21 cellular contexts compared by ENCODE assay signal in genomic region chr18:21998531-21998930, GRCh38.
A peak's percentile ranks its signal among the peaks of the same experiment; 100 is the strongest.
DNase-seq lines count a peak whose midpoint lies in the region; ATAC-seq, FAIRE-seq and TF ChIP-seq lines count a peak whose summit lies in the region.
"Had no signal": no experiment of that assay in that cellular context is flagged by ENCODE, and none has a peak within 500 bp of the region (broad histone marks: within the 10 kb centered on the region; RNA-seq: fewer than 3 reads in every experiment).

No MANE protein-coding gene starts in this region.

- H3K27me3 ChIP-seq in Caco-2 (replicated peaks; ENCODE audit: control insufficient read depth, insufficient read depth, low read length) (no peaks in the 10 kb centered on the region), hepatocyte (no peaks in the 10 kb centered on the region), small intestine (ENCODE audit: control insufficient read depth in 2 of 2, insufficient read depth in 2 of 2, low read length in 2 of 2) (no peaks in the 10 kb centered on the region), esophagus muscularis mucosa (no peaks in the 10 kb centered on the region)
- no peaks in the 10 kb centered on the region for H3K27me3 ChIP-seq in CD8-positive, alpha-beta memory T cell (ENCODE audit: insufficient read depth, low read length, poor library complexity, severe bottlenecking)

- TF ChIP-seq CTCF in Caco-2 (IDR thresholded peaks at IDR 0.05; ENCODE audit: insufficient read depth in 1 of 2, low read depth in 1 of 2, low read length in 1 of 2, severe bottlenecking in 1 of 2, unreplicated experiment in 1 of 2) (no peak), hepatocyte (IDR thresholded peaks at IDR 0.05; ENCODE audit: poor library complexity) (no peak), esophagus muscularis mucosa (IDR thresholded peaks at IDR 0.05) (no peak)

- peak overlapping the region; percentile 61 for H3K4me2 ChIP-seq in hepatocyte
- H3K4me2 ChIP-seq: A549 had no signal

- peak overlapping the region; percentile 96 for H3K27ac Mint-ChIP-seq in Caco-2 (ENCODE audit: unreplicated experiment)
- peak overlapping the region in 1 of 8 donors; percentile 59 for H3K27ac Mint-ChIP-seq in CD8-positive, alpha-beta memory T cell
- H3K27ac Mint-ChIP-seq: HFFc6 had no signal

- H3K9me3 ChIP-seq in Caco-2 = no peaks in the 10 kb centered on the region
- no peaks in the 10 kb centered on the region for H3K9me3 ChIP-seq in hepatocyte (ENCODE audit: low read depth)
- no peaks in the 10 kb centered on the region for H3K9me3 ChIP-seq in small intestine (ENCODE audit: control insufficient read depth, low read depth)
- H3K9me3 ChIP-seq in esophagus muscularis mucosa = no peaks in the 10 kb centered on the region
- no peaks in the 10 kb centered on the region for H3K9me3 ChIP-seq in CD8-positive, alpha-beta memory T cell (ENCODE audit: low read length)
- H3K9me3 ChIP-seq: A549 had no signal

- no peak for TF ChIP-seq EP300 in esophagus muscularis mucosa (IDR thresholded peaks at IDR 0.05)

- peak; percentile 92 for ATAC-seq in Right ventricle myocardium superior (ENCODE audit: poor library complexity)
- no peak for ATAC-seq in GM21619 (IDR thresholded peaks at IDR 0.05; ENCODE audit: unreplicated experiment)

- TF ChIP-seq POLR2A in esophagus muscularis mucosa (IDR thresholded peaks at IDR 0.05; ENCODE audit: low read depth) = no peak

- H3K4me3 ChIP-seq in Caco-2 (ENCODE audit: low read depth, low read length) = no peak overlapping the region
- no peak overlapping the region for H3K4me3 ChIP-seq in hepatocyte
- no peak overlapping the region for H3K4me3 ChIP-seq in small intestine (ENCODE audit: low read depth in 1 of 2, low read length in 2 of 2)
- H3K4me3 ChIP-seq in esophagus muscularis mucosa = no peak overlapping the region
- H3K4me3 ChIP-seq in CD8-positive, alpha-beta memory T cell (ENCODE audit: low read length) = no peak overlapping the region
- H3K4me3 ChIP-seq: A549 had no signal

- no TSS peak for BruUV-seq in Caco-2 (replicated peaks; lab: Mats Ljungman, UMichigan)

- H3K9me3 Mint-ChIP-seq in Caco-2 (ENCODE audit: unreplicated experiment) = no peaks in the 10 kb centered on the region
- H3K9me3 Mint-ChIP-seq in CD8-positive, alpha-beta memory T cell = peaks cover 0 to 2% (median 0%) of the 10 kb centered on the region in 5 donors
- H3K9me3 Mint-ChIP-seq: HFFc6 had no signal

- POLR2A ChIA-PET in Caco-2 (lab: Charles Lee) = interaction anchor here (0.7 to 1.5 kb wide), 3 partner anchors 21 to 50 kb away, joined by 4 to 6 read pairs (median 4); no protein-coding TSS in a partner anchor
- POLR2A ChIA-PET in CD8-positive, alpha-beta memory T cell (lab: Charles Lee) = interaction anchor here (0.9 kb wide), 1 partner anchor 13 kb away, joined by 4 read pairs; no protein-coding TSS in a partner anchor

- H3K36me3 Mint-ChIP-seq in Caco-2 (ENCODE audit: insufficient read depth, unreplicated experiment) = peaks cover 9% of the 10 kb centered on the region
- no peaks in the 10 kb centered on the region for H3K36me3 Mint-ChIP-seq in CD8-positive, alpha-beta memory T cell

- H3K79me2 ChIP-seq in hepatocyte = no peaks in the 10 kb centered on the region

- no peaks in the 10 kb centered on the region for H3K27me3 Mint-ChIP-seq in Caco-2 (ENCODE audit: insufficient read depth, unreplicated experiment)
- peaks cover 6 to 9% of the 10 kb centered on the region in 2 donors for H3K27me3 Mint-ChIP-seq in CD8-positive, alpha-beta memory T cell

- DNase-seq in Caco-2 = peak; percentile 69 to 88
- peak; percentile 70 for DNase-seq in Right ventricle myocardium superior
- DNase-seq in hepatocyte (ENCODE audit: low spot score) = peak; percentile 55
- peak; percentile 78 for DNase-seq in small intestine
- DNase-seq in esophagus muscularis mucosa (ENCODE audit: extremely low spot score) = no peak
- DNase-seq in CD8-positive, alpha-beta memory T cell = no peak
- no peak for DNase-seq in SHP77 treated with DMSO at 0.1 percent for 48 hours (lab: John Stamatoyannopoulos, UW)
- DNase-seq: DMS79, GOT3, HFFc6, KBM-7, NCI-H146, NCI-H2107, NCI-H226, NCI-H526 treated with DMSO at 0.1 percent for 48 hours, PC-3 had no signal

- WGBS in hepatocyte (ENCODE audit: low lambda C conversion rate, missing lambda C conversion rate) = 24% methylated on average over 9 of the region's 9 CpGs
- WGBS in small intestine, 3 donors = 25 to 66% (median 31%) methylated on average over 9 of the region's 9 CpGs
- 70% methylated on average over 9 of the region's 9 CpGs for WGBS in esophagus muscularis mucosa

- CTCF ChIA-PET in Caco-2 (lab: Charles Lee) = interaction anchor here (0.7 to 3.2 kb wide), 5 partner anchors 22 to 564 kb away, joined by 3 to 21 read pairs (median 5); no protein-coding TSS in a partner anchor
- CTCF ChIA-PET in CD8-positive, alpha-beta memory T cell (lab: Charles Lee) = interaction anchor here (1.0 to 4.0 kb wide), 7 partner anchors 12 to 571 kb away, joined by 3 to 22 read pairs (median 3); no protein-coding TSS in a partner anchor

- H3K4me1 Mint-ChIP-seq in Caco-2 (ENCODE audit: low read depth, unreplicated experiment) = peaks cover 56% of the 10 kb centered on the region
- peaks cover 4 to 6% (median 5%) of the 10 kb centered on the region in 3 donors for H3K4me1 Mint-ChIP-seq in CD8-positive, alpha-beta memory T cell

- H3K27ac ChIP-seq in hepatocyte (peak overlapping the region; percentile 92), small intestine (ENCODE audit: low read depth in 1 of 2, low read length in 1 of 2) (peak overlapping the region; percentile 59 to 62), esophagus muscularis mucosa (replicated peaks in 1 of 4) (no peak overlapping the region)
- H3K27ac ChIP-seq in CD8-positive, alpha-beta memory T cell (ENCODE audit: low read depth, low read length) = no peak overlapping the region
- H3K27ac ChIP-seq: A549, C4-2B had no signal

- H3K9me2 ChIP-seq in hepatocyte (replicated peaks; ENCODE audit: insufficient read depth) = no peaks in the 10 kb centered on the region

- peak overlapping the region; percentile 43 for H3K4me3 Mint-ChIP-seq in Caco-2 (ENCODE audit: unreplicated experiment)
- H3K4me3 Mint-ChIP-seq in CD8-positive, alpha-beta memory T cell = no peak overlapping the region
- H3K4me3 Mint-ChIP-seq: HFFc6 had no signal

- no peaks in the 10 kb centered on the region for H4K20me1 ChIP-seq in hepatocyte (ENCODE audit: insufficient read depth, poor library complexity, severe bottlenecking)

- peak overlapping the region; percentile 24 for H2AFZ ChIP-seq in hepatocyte

- intact Hi-C loops in Caco-2 (cut with micrococcal nuclease; ENCODE audit: unreplicated experiment) = loop anchor here (1.0 to 10.0 kb wide), 5 partner anchors 34 to 566 kb away; no protein-coding TSS in a partner anchor
- intact Hi-C loops in Right ventricle myocardium superior (cut with DNase I) = loop anchor here (5.0 to 10.0 kb wide), 3 partner anchors 169 to 566 kb away; partner anchors contain the start of gene GATA6
- intact Hi-C loops in esophagus muscularis mucosa (cut with DNase I) = loop anchor here (5.0 kb wide), 1 partner anchor 564 kb away; no protein-coding TSS in a partner anchor

- FAIRE-seq in small intestine (lab: Jason Lieb, UNC) = no peak
- FAIRE-seq: A549, G401.6, GM12891 had no signal

- H3K4me1 ChIP-seq in Caco-2 (peaks cover 95% of the 10 kb centered on the region), hepatocyte (ENCODE audit: insufficient read depth) (peaks cover 51% of the 10 kb centered on the region), small intestine (ENCODE audit: control insufficient read depth in 2 of 2, insufficient read depth in 1 of 2, low read depth in 1 of 2, low read length in 1 of 2) (peaks cover 7 to 12% of the 10 kb centered on the region in 2 donors), esophagus muscularis mucosa (no peaks in the 10 kb centered on the region)
- no peaks in the 10 kb centered on the region for H3K4me1 ChIP-seq in CD8-positive, alpha-beta memory T cell (ENCODE audit: insufficient read depth, low read length)
- H3K4me1 ChIP-seq: A549 had no signal

- H3K36me3 ChIP-seq in Caco-2 (ENCODE audit: control insufficient read depth, insufficient read depth, low read length) = no peaks in the 10 kb centered on the region
- H3K36me3 ChIP-seq in hepatocyte (replicated peaks; ENCODE audit: insufficient read depth, low read depth) = no peaks in the 10 kb centered on the region
- H3K36me3 ChIP-seq in small intestine (ENCODE audit: control insufficient read depth in 2 of 2, insufficient read depth in 2 of 2, low read length in 2 of 2) = no peaks in the 10 kb centered on the region
- H3K36me3 ChIP-seq in esophagus muscularis mucosa = no peaks in the 10 kb centered on the region
- H3K36me3 ChIP-seq in CD8-positive, alpha-beta memory T cell (ENCODE audit: insufficient read depth, low read length) = no peaks in the 10 kb centered on the region

Comparison
In these comparisons a context has a peak if more than half of its experiments do, and no peak if none do; other contexts are left out.
1. DNase-seq: peak in Caco-2 (2 of 2), Right ventricle myocardium superior (single experiment), hepatocyte (single experiment) and small intestine (single experiment); none in esophagus muscularis mucosa (single experiment), CD8-positive, alpha-beta memory T cell (0 of 5) and SHP77 treated with DMSO at 0.1 percent for 48 hours (single experiment).
2. H3K27ac ChIP-seq: peak in hepatocyte (single experiment) and small intestine (2 of 2); none in esophagus muscularis mucosa (0 of 4) and CD8-positive, alpha-beta memory T cell (single experiment).